In the genomic region with DNA sequence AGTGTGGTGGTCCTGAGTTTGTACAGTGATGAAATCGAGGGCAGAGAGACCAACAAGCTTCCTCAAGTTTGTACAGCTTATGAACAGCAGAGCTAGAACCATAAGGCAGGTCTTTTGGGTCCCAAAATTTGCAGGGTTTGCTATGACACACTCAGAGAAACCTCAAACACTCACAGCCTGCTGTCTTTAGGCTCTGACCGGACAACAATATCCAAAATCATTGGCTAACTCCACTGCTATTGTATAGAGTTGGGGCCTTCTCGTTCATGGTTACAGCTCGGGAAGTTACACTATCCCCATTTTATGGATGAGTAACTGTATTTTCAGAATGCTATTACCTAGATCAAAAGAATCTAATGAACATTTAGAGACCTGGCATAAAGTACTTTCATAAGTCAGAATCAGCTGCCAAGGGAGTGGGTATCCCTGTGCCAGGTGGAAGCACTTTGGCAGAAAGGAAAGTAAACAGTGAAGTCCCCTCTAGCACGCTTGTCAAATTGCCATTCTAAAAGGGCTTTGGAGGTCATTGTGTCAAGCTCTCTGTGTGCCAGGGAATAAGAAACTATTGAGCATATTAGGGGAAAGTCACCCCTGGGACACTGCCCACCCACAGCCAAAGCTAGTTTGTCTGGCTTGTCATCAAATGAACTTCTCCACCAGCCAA, we compare ENCODE assay signal across 19 cellular contexts.
DNase-seq lines count a peak whose midpoint lies in the region; ATAC-seq and TF ChIP-seq lines count a peak whose summit lies in the region.
"Had no signal": no experiment of that assay in that cellular context is flagged by ENCODE, and none has a peak within 500 bp of the region (broad histone marks: within the 10 kb centered on the region; RNA-seq: fewer than 3 reads in every experiment).

No MANE protein-coding gene starts in this region.

- no peak overlapping the region for H3K9ac ChIP-seq in mammary epithelial cell (ENCODE audit: insufficient read depth, low read length)
- H3K9ac ChIP-seq: BLaER1 treated with 17β-estradiol and CSF1 and Interleukin-3, amounts not matched to agents 10 nM and 100 nM had no signal

- no peaks in the 10 kb centered on the region for H3K9me3 ChIP-seq in mammary epithelial cell (replicated peaks; ENCODE audit: insufficient read depth, low read length)
- H3K9me3 ChIP-seq: A549; BLaER1 treated with 17β-estradiol and CSF1 and Interleukin-3, amounts not matched to agents 10 nM and 100 nM; SJSA1 had no signal

- 19% methylated on average over 5 of the region's 5 CpGs for WGBS in mammary epithelial cell (ENCODE audit: low coverage, missing lambda C conversion rate)

- peaks cover 11% of the 10 kb centered on the region for H3K4me1 ChIP-seq in mammary epithelial cell (ENCODE audit: insufficient read depth, low read length)
- H3K4me1 ChIP-seq: A549; BLaER1 treated with 17β-estradiol and CSF1 and Interleukin-3, amounts not matched to agents 10 nM and 100 nM; SJSA1 had no signal

- POLR2A ChIA-PET in MCF 10A (lab: Yijun Ruan, JAX), result no interaction called here

- no peak overlapping the region for H3K27ac ChIP-seq in mammary epithelial cell (ENCODE audit: insufficient read depth, low read depth, low read length)
- H3K27ac ChIP-seq: A549; BLaER1 treated with 17β-estradiol and CSF1 and Interleukin-3, amounts not matched to agents 10 nM and 100 nM; SJSA1 had no signal

- H3K27ac Mint-ChIP-seq in MCF 10A (ENCODE audit: low read depth, unreplicated experiment), result no peak overlapping the region
- H3K27ac Mint-ChIP-seq in activated T-helper 17 cell treated with anti-CD3 and anti-CD28 coated beads, Interleukin-2, amount 50 U/mL, for 72 hours, result no peak overlapping the region
- H3K27ac Mint-ChIP-seq: CD4-positive, alpha-beta T cell had no signal

- no peak overlapping the region for H3K4me3 ChIP-seq in mammary epithelial cell (replicated peaks in 1 of 3; ENCODE audit: insufficient read depth in 1 of 3, low read depth in 2 of 3, low read length in 3 of 3)
- H3K4me3 ChIP-seq: A549; BLaER1 treated with 17β-estradiol and CSF1 and Interleukin-3, amounts not matched to agents 10 nM and 100 nM; SJSA1 had no signal

- H3K79me2 ChIP-seq in mammary epithelial cell (ENCODE audit: insufficient read depth, low read length), result no peaks in the 10 kb centered on the region

- dilution Hi-C loops in mammary epithelial cell (cut with HindIII; ENCODE audit: low sequenced_read_pairs), result no loop called here

- no peaks in the 10 kb centered on the region for H3K36me3 Mint-ChIP-seq in MCF 10A (ENCODE audit: insufficient read depth, unreplicated experiment)
- no peaks in the 10 kb centered on the region for H3K36me3 Mint-ChIP-seq in activated T-helper 17 cell treated with anti-CD3 and anti-CD28 coated beads, Interleukin-2, amount 50 U/mL, for 72 hours (ENCODE audit: low read depth)

- H3K9me3 Mint-ChIP-seq in MCF 10A (ENCODE audit: unreplicated experiment), result no peaks in the 10 kb centered on the region
- H3K9me3 Mint-ChIP-seq in activated T-helper 17 cell treated with anti-CD3 and anti-CD28 coated beads, Interleukin-2, amount 50 U/mL, for 72 hours, result no peaks in the 10 kb centered on the region
- H3K9me3 Mint-ChIP-seq: CD4-positive, alpha-beta T cell had no signal

- peak; percentile 97 for ATAC-seq in left lobe of liver
- no peak for ATAC-seq in GM18867 (IDR thresholded peaks at IDR 0.05; ENCODE audit: unreplicated experiment)
- ATAC-seq in activated T-helper 17 cell treated with anti-CD3 and anti-CD28 coated beads, Interleukin-2, amount 50 U/mL, for 72 hours (replicated peaks), result no peak
- ATAC-seq: A549, HCT116 had no signal

- H4K20me1 ChIP-seq in mammary epithelial cell (ENCODE audit: insufficient read depth, low read length), result no peaks in the 10 kb centered on the region
- H4K20me1 ChIP-seq: BLaER1 treated with 17β-estradiol and CSF1 and Interleukin-3, amounts not matched to agents 10 nM and 100 nM had no signal

- H3K27me3 Mint-ChIP-seq in MCF 10A (ENCODE audit: insufficient read depth, unreplicated experiment), result no peaks in the 10 kb centered on the region
- peaks cover 6% of the 10 kb centered on the region for H3K27me3 Mint-ChIP-seq in activated T-helper 17 cell treated with anti-CD3 and anti-CD28 coated beads, Interleukin-2, amount 50 U/mL, for 72 hours
- H3K27me3 Mint-ChIP-seq: CD4-positive, alpha-beta T cell had no signal

- no peaks in the 10 kb centered on the region for H3K4me1 Mint-ChIP-seq in MCF 10A (ENCODE audit: insufficient read depth, unreplicated experiment)
- H3K4me1 Mint-ChIP-seq in activated T-helper 17 cell treated with anti-CD3 and anti-CD28 coated beads, Interleukin-2, amount 50 U/mL, for 72 hours, result no peaks in the 10 kb centered on the region

- TF ChIP-seq CTCF in mammary epithelial cell (conservative IDR thresholded peaks at IDR 0.05 in 1 of 2, IDR thresholded peaks at IDR 0.05 in 1 of 2; ENCODE audit: extremely low read depth in 1 of 2, insufficient read depth in 1 of 2, low read depth in 1 of 2, low read length in 2 of 2) (no peak), MCF 10A (IDR thresholded peaks at IDR 0.05; ENCODE audit: unreplicated experiment) (no peak)

- DNase-seq in mammary epithelial cell (no peak), MCF 10A (ENCODE audit: unreplicated experiment) (no peak), NCI-H1105 (lab: John Stamatoyannopoulos, UW) (peak; percentile 39), left lobe of liver (ENCODE audit: low spot score) (peak; percentile 78)
- no peak for DNase-seq in activated CD8-positive, alpha-beta memory T cell treated with anti-CD3 and anti-CD28 coated beads for 24 hours
- DNase-seq: AML-193; CD4-positive, alpha-beta T cell; Karpas-422; NCI-H1694 treated with DMSO at 0.1 percent for 48 hours; NCI-H748 treated with DMSO at 0.1 percent for 48 hours; Right ventricle myocardium superior; RPMI8226; T-helper 2 cell had no signal

- intact Hi-C loops in mammary epithelial cell (cut with micrococcal nuclease), result no loop called here
- intact Hi-C loops in MCF 10A (cut with micrococcal nuclease), result no loop called here

- H3K36me3 ChIP-seq in mammary epithelial cell (ENCODE audit: insufficient read depth, low read length), result no peaks in the 10 kb centered on the region
- H3K36me3 ChIP-seq: BLaER1 treated with 17β-estradiol and CSF1 and Interleukin-3, amounts not matched to agents 10 nM and 100 nM; SJSA1 had no signal

- no peak overlapping the region for H3K4me2 ChIP-seq in mammary epithelial cell (ENCODE audit: insufficient read depth, low read depth, low read length)
- H3K4me2 ChIP-seq: A549; BLaER1 treated with 17β-estradiol and CSF1 and Interleukin-3, amounts not matched to agents 10 nM and 100 nM had no signal

- CTCF ChIA-PET in mammary epithelial cell (lab: Charles Lee; ENCODE audit: low non-redundant PET), result no interaction called here
- CTCF ChIA-PET in MCF 10A (lab: Yijun Ruan, JAX), result no interaction called here

- H2AFZ ChIP-seq in mammary epithelial cell (ENCODE audit: low read depth, low read length), result peak overlapping the region; percentile 10

- H3K27me3 ChIP-seq in mammary epithelial cell (ENCODE audit: insufficient read depth, low read length), result no peaks in the 10 kb centered on the region
- H3K27me3 ChIP-seq: BLaER1 treated with 17β-estradiol and CSF1 and Interleukin-3, amounts not matched to agents 10 nM and 100 nM; SJSA1 had no signal

- in situ Hi-C loops in mammary epithelial cell (cut with MboI; ENCODE audit: low sequenced_read_pairs in 2 of 2), result no loop called here

- no TSS peak for BruUV-seq in mammary epithelial cell (replicated peaks; lab: Mats Ljungman, UMichigan)
- no TSS peak for BruUV-seq in MCF 10A (replicated peaks; lab: Mats Ljungman, UMichigan)

- H3K4me3 Mint-ChIP-seq in MCF 10A (ENCODE audit: unreplicated experiment), result no peak overlapping the region
- no peak overlapping the region for H3K4me3 Mint-ChIP-seq in activated T-helper 17 cell treated with anti-CD3 and anti-CD28 coated beads, Interleukin-2, amount 50 U/mL, for 72 hours
- H3K4me3 Mint-ChIP-seq: CD4-positive, alpha-beta T cell had no signal

Comparison
In these comparisons a context has a peak if more than half of its experiments do, and no peak if none do; other contexts are left out.
1. DNase-seq: peak in NCI-H1105 (single experiment) and left lobe of liver (single experiment); none in mammary epithelial cell (single experiment), MCF 10A (single experiment) and activated CD8-positive, alpha-beta memory T cell treated with anti-CD3 and anti-CD28 coated beads for 24 hours (single experiment).